ENCODE assay signal across 10 cellular contexts in genomic region chr1:38000233-38000528, GRCh38. TPM values are rescaled to one million over a fixed set of nuclear protein-coding genes. Genes with fewer than 3 reads are reported as not detected.
DNase-seq lines count a peak whose midpoint lies in the region; ATAC-seq, FAIRE-seq and TF ChIP-seq lines count a peak whose summit lies in the region.
"Had no signal": no experiment of that assay in that cellular context is flagged by ENCODE, and none has a peak within 500 bp of the region (broad histone marks: within the 10 kb centered on the region; RNA-seq: fewer than 3 reads in every experiment).

No MANE protein-coding gene starts in this region.

- H3K27ac ChIP-seq in iPS-20b (ENCODE audit: low read length): peak overlapping the region; percentile 11
- peak overlapping the region; percentile 32 to 81 for H3K27ac ChIP-seq in small intestine (ENCODE audit: low read depth in 1 of 2, low read length in 1 of 2)

- H3K4me3 Mint-ChIP-seq in activated naive CD8-positive, alpha-beta T cell treated with anti-CD3 and anti-CD28 coated beads, Interleukin-2, amount 10 ng/mL, durations not matched to agents 7 days and 5 days: peak overlapping the region; percentile 40

- H3K27me3 Mint-ChIP-seq in activated naive CD8-positive, alpha-beta T cell treated with anti-CD3 and anti-CD28 coated beads, Interleukin-2, amount 10 ng/mL, durations not matched to agents 7 days and 5 days: no peaks in the 10 kb centered on the region

- no peak for ATAC-seq in activated naive CD8-positive, alpha-beta T cell treated with anti-CD3 and anti-CD28 coated beads, Interleukin-2, amount 10 ng/mL, durations not matched to agents 7 days and 5 days (ENCODE audit: low read depth)

- no peaks in the 10 kb centered on the region for H3K9me3 Mint-ChIP-seq in activated naive CD8-positive, alpha-beta T cell treated with anti-CD3 and anti-CD28 coated beads, Interleukin-2, amount 10 ng/mL, durations not matched to agents 7 days and 5 days

- H3K27me3 ChIP-seq in iPS-20b (ENCODE audit: insufficient read depth, low read length) (peaks cover 8% of the 10 kb centered on the region), small intestine (ENCODE audit: control insufficient read depth in 2 of 2, insufficient read depth in 2 of 2, low read length in 2 of 2) (no peaks in the 10 kb centered on the region)

- no peak for TF ChIP-seq CTCF in HFF-Myc (IDR thresholded peaks at IDR 0.05; ENCODE audit: low read depth, low read length, missing control alignments)

- no peak for DNase-seq in HFF-Myc (ENCODE audit: extremely low read depth, low read depth)
- no peak for DNase-seq in activated naive CD8-positive, alpha-beta T cell treated with anti-CD3 and anti-CD28 coated beads, Interleukin-2, amount 10 ng/mL, durations not matched to agents 7 days and 5 days
- DNase-seq in small intestine: no peak
- no peak for DNase-seq in MV-4-11 (lab: John Stamatoyannopoulos, UW)
- no peak for DNase-seq in GM19238 (ENCODE audit: insufficient read length, low spot score)
- DNase-seq in GDM1 (lab: John Stamatoyannopoulos, UW): no peak
- no peak for DNase-seq in erythroblast (lab: John Stamatoyannopoulos, UW)
- DNase-seq: NCI-H524 had no signal

- H3K9ac ChIP-seq in iPS-20b (ENCODE audit: low read depth, low read length): peak overlapping the region; percentile 71

- TF ChIP-seq POLR2A in erythroblast (IDR thresholded peaks at IDR 0.05; ENCODE audit: low read length): no peak

- peak overlapping the region; percentile 88 for H3K27ac Mint-ChIP-seq in activated naive CD8-positive, alpha-beta T cell treated with anti-CD3 and anti-CD28 coated beads, Interleukin-2, amount 10 ng/mL, durations not matched to agents 7 days and 5 days

- WGBS in small intestine, 3 donors: 64 to 95% (median 83%) methylated on average over 2 of the region's 2 CpGs

- H3K36me3 ChIP-seq in iPS-20b (ENCODE audit: insufficient read depth, low read depth, low read length) (peaks cover 23% of the 10 kb centered on the region), small intestine (ENCODE audit: control insufficient read depth in 2 of 2, insufficient read depth in 2 of 2, low read length in 2 of 2) (no peaks in the 10 kb centered on the region)

- H3K9me3 ChIP-seq in iPS-20b (ENCODE audit: insufficient read depth, low read depth, low read length) (no peaks in the 10 kb centered on the region), small intestine (ENCODE audit: control insufficient read depth, low read depth) (no peaks in the 10 kb centered on the region)

- peaks cover 53% of the 10 kb centered on the region for H3K4me1 ChIP-seq in iPS-20b (ENCODE audit: insufficient read depth, low read length)
- peaks cover 0 to 4% of the 10 kb centered on the region in 2 donors for H3K4me1 ChIP-seq in small intestine (ENCODE audit: control insufficient read depth in 2 of 2, insufficient read depth in 1 of 2, low read depth in 1 of 2, low read length in 1 of 2)

- peaks cover 4% of the 10 kb centered on the region for H3K36me3 Mint-ChIP-seq in activated naive CD8-positive, alpha-beta T cell treated with anti-CD3 and anti-CD28 coated beads, Interleukin-2, amount 10 ng/mL, durations not matched to agents 7 days and 5 days

- FAIRE-seq in small intestine (lab: Jason Lieb, UNC): no peak
- FAIRE-seq: islet of Langerhans had no signal

- POLR2A ChIA-PET in activated naive CD8-positive, alpha-beta T cell treated with anti-CD3 and anti-CD28 coated beads, Interleukin-2, amount 10 ng/mL, durations not matched to agents 7 days and 5 days (lab: Charles Lee): interaction anchor here (0.7 kb wide), 1 partner anchor 9 kb away, joined by 3 read pairs; no protein-coding TSS in a partner anchor

- peak overlapping the region; percentile 27 for H3K4me3 ChIP-seq in HFF-Myc (replicated peaks; ENCODE audit: low read depth, low read length)
- H3K4me3 ChIP-seq in iPS-20b (ENCODE audit: low read length): peak overlapping the region; percentile 44
- H3K4me3 ChIP-seq in small intestine (ENCODE audit: low read depth in 1 of 2, low read length in 2 of 2): no peak overlapping the region

- peaks cover 45% of the 10 kb centered on the region for H3K4me1 Mint-ChIP-seq in activated naive CD8-positive, alpha-beta T cell treated with anti-CD3 and anti-CD28 coated beads, Interleukin-2, amount 10 ng/mL, durations not matched to agents 7 days and 5 days

RNA-seq across cellular contexts. Expression of gene FHL3, which starts 5.1 kb away (rescaled TPM):
- 10 to 100 TPM; 14.6 to 14.7 TPM for total RNA-seq in activated naive CD8-positive, alpha-beta T cell treated with anti-CD3 and anti-CD28 coated beads, Interleukin-2, amount 10 ng/mL, durations not matched to agents 7 days and 5 days
- polyA plus RNA-seq in small intestine: 1 to 10 TPM in 2 of 3 donors, under 1 TPM in 1; 0.89 to 8.1 (median 6.5) TPM

RNA-seq across cellular contexts. Expression of gene SF3A3, which starts 10.4 kb away (rescaled TPM):
- total RNA-seq in activated naive CD8-positive, alpha-beta T cell treated with anti-CD3 and anti-CD28 coated beads, Interleukin-2, amount 10 ng/mL, durations not matched to agents 7 days and 5 days: 10 to 100 TPM; 67.8 to 70.9 TPM
- 10 to 100 TPM; 13.9 to 24.7 (median 19.7) TPM for polyA plus RNA-seq in small intestine

RNA-seq across cellular contexts. Expression of gene UTP11, which starts 12.4 kb away (rescaled TPM):
- total RNA-seq in activated naive CD8-positive, alpha-beta T cell treated with anti-CD3 and anti-CD28 coated beads, Interleukin-2, amount 10 ng/mL, durations not matched to agents 7 days and 5 days: 10 to 100 TPM; 27.5 to 28.8 TPM
- 10 to 100 TPM; 17.0 to 29.9 (median 23.0) TPM for polyA plus RNA-seq in small intestine

RNA-seq across cellular contexts. Expression of gene POU3F1, which starts 46.4 kb away (rescaled TPM):
- total RNA-seq in activated naive CD8-positive, alpha-beta T cell treated with anti-CD3 and anti-CD28 coated beads, Interleukin-2, amount 10 ng/mL, durations not matched to agents 7 days and 5 days: under 1 TPM; 0.83 to 0.88 TPM
- not detected for polyA plus RNA-seq in small intestine

RNA-seq across cellular contexts. Expression of gene INPP5B, which starts 53.3 kb away (rescaled TPM):
- total RNA-seq in activated naive CD8-positive, alpha-beta T cell treated with anti-CD3 and anti-CD28 coated beads, Interleukin-2, amount 10 ng/mL, durations not matched to agents 7 days and 5 days: 10 to 100 TPM; 44.0 to 48.8 TPM
- polyA plus RNA-seq in small intestine: 10 to 100 TPM in 1 of 3 donors, 1 to 10 TPM in 2; 6.7 to 11.7 (median 6.8) TPM

Comparison
In these comparisons a context has a peak if more than half of its experiments do, and no peak if none do; other contexts are left out.
1. H3K4me3 ChIP-seq: peak in HFF-Myc (single experiment) and iPS-20b (single experiment); none in small intestine (0 of 2).